In the genomic region with DNA sequence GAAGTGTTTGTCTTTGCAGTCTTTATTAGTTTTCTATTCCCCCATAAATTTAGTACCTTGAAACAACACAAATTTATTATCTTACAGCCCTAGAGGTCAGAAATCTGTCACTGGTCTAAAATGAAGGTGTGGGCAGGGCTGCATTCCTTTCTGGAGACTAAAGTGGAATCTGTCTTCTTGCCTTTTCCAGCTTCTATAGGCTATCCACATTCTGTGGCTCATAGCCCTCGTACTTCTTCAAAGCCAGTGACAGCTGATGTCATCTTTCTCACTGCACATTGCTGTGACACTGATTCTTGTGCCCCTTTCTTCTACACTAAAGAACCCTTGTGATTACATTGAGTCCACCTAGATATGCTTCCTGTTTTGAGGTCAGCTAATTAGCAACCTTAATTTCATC, we compare ENCODE assay signal across 1 cellular context.
TF ChIP-seq lines count a peak whose summit lies in the region.

No MANE protein-coding gene starts in this region.

TF ChIP-seq in GM23338, 12 proteins besides CTCF, POLR2A, EP300 and RAD21 (continued from another document):
- TF ChIP-seq, protein P1, sequence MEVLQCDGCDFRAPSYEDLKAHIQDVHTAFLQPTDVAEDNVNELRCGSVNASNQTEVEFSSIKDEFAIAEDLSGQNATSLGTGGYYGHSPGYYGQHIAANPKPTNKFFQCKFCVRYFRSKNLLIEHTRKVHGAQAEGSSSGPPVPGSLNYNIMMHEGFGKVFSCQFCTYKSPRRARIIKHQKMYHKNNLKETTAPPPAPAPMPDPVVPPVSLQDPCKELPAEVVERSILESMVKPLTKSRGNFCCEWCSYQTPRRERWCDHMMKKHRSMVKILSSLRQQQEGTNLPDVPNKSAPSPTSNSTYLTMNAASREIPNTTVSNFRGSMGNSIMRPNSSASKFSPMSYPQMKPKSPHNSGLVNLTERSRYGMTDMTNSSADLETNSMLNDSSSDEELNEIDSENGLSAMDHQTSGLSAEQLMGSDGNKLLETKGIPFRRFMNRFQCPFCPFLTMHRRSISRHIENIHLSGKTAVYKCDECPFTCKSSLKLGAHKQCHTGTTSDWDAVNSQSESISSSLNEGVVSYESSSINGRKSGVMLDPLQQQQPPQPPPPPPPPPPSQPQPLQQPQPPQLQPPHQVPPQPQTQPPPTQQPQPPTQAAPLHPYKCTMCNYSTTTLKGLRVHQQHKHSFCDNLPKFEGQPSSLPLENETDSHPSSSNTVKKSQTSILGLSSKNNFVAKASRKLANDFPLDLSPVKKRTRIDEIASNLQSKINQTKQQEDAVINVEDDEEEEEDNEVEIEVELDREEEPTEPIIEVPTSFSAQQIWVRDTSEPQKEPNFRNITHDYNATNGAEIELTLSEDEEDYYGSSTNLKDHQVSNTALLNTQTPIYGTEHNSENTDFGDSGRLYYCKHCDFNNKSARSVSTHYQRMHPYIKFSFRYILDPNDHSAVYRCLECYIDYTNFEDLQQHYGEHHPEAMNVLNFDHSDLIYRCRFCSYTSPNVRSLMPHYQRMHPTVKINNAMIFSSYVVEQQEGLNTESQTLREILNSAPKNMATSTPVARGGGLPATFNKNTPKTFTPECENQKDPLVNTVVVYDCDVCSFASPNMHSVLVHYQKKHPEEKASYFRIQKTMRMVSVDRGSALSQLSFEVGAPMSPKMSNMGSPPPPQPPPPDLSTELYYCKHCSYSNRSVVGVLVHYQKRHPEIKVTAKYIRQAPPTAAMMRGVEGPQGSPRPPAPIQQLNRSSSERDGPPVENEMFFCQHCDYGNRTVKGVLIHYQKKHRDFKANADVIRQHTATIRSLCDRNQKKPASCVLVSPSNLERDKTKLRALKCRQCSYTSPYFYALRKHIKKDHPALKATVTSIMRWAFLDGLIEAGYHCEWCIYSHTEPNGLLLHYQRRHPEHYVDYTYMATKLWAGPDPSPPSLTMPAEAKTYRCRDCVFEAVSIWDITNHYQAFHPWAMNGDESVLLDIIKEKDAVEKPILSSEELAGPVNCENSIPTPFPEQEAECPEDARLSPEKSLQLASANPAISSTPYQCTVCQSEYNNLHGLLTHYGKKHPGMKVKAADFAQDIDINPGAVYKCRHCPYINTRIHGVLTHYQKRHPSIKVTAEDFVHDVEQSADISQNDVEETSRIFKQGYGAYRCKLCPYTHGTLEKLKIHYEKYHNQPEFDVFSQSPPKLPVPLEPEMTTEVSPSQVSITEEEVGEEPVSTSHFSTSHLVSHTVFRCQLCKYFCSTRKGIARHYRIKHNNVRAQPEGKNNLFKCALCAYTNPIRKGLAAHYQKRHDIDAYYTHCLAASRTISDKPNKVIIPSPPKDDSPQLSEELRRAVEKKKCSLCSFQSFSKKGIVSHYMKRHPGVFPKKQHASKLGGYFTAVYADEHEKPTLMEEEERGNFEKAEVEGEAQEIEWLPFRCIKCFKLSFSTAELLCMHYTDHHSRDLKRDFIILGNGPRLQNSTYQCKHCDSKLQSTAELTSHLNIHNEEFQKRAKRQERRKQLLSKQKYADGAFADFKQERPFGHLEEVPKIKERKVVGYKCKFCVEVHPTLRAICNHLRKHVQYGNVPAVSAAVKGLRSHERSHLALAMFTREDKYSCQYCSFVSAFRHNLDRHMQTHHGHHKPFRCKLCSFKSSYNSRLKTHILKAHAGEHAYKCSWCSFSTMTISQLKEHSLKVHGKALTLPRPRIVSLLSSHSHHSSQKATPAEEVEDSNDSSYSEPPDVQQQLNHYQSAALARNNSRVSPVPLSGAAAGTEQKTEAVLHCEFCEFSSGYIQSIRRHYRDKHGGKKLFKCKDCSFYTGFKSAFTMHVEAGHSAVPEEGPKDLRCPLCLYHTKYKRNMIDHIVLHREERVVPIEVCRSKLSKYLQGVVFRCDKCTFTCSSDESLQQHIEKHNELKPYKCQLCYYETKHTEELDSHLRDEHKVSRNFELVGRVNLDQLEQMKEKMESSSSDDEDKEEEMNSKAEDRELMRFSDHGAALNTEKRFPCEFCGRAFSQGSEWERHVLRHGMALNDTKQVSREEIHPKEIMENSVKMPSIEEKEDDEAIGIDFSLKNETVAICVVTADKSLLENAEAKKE (CRISPR knock-in tag; IDR thresholded peaks at IDR 0.05) = no peak
TF ChIP-seq in GM23338: peak in this region for 0.
